In genomic region chr6:146850238-146850896, GRCh38 we compare ENCODE assay signal across 10 cellular contexts.
DNase-seq lines count a peak whose midpoint lies in the region; ATAC-seq and TF ChIP-seq lines count a peak whose summit lies in the region.
"Had no signal": no experiment of that assay in that cellular context is flagged by ENCODE, and none has a peak within 500 bp of the region (broad histone marks: within the 10 kb centered on the region; RNA-seq: fewer than 3 reads in every experiment).

No MANE protein-coding gene starts in this region.

- in situ Hi-C loops in GM13976 (cut with MboI; ENCODE audit: low sequenced_read_pairs, unreplicated experiment) = no loop called here

- no peaks in the 10 kb centered on the region for H3K36me3 ChIP-seq in right atrium auricular region

- H3K27ac ChIP-seq in right atrium auricular region = no peak overlapping the region

- peak overlapping the region; percentile 59 for H3K27ac Mint-ChIP-seq in T-helper 2 cell treated with Interferon-gamma antibody and Interleukin-4, amounts not matched to agents 5 μg/mL and 100 μg/mL, for 36 hours
- H3K27ac Mint-ChIP-seq: CD4-positive, alpha-beta T cell had no signal

- H3K27me3 ChIP-seq in right atrium auricular region = no peaks in the 10 kb centered on the region

- peak overlapping the region; percentile 19 for H3K4me3 Mint-ChIP-seq in T-helper 2 cell treated with Interferon-gamma antibody and Interleukin-4, amounts not matched to agents 5 μg/mL and 100 μg/mL, for 36 hours
- H3K4me3 Mint-ChIP-seq: CD4-positive, alpha-beta T cell; neural crest cell had no signal

- ATAC-seq in sciatic nerve = no peak

- peaks cover 29% of the 10 kb centered on the region for H3K9me3 Mint-ChIP-seq in T-helper 2 cell treated with Interferon-gamma antibody and Interleukin-4, amounts not matched to agents 5 μg/mL and 100 μg/mL, for 36 hours
- H3K9me3 Mint-ChIP-seq: CD4-positive, alpha-beta T cell had no signal

- intact Hi-C loops in sciatic nerve (cut with DNase I) = no loop called here

- H3K4me1 Mint-ChIP-seq in T-helper 2 cell treated with Interferon-gamma antibody and Interleukin-4, amounts not matched to agents 5 μg/mL and 100 μg/mL, for 36 hours (ENCODE audit: low read depth) = peaks cover 22% of the 10 kb centered on the region

- TF ChIP-seq CTCF in right atrium auricular region (IDR thresholded peaks at IDR 0.05) (no peak), GM13976 (IDR thresholded peaks at IDR 0.05; ENCODE audit: borderline replicate concordance, control extremely low read depth, extremely low read depth, insufficient read depth, missing control alignments) (no peak)

- H3K27me3 Mint-ChIP-seq in T-helper 2 cell treated with Interferon-gamma antibody and Interleukin-4, amounts not matched to agents 5 μg/mL and 100 μg/mL, for 36 hours (ENCODE audit: low read depth) = no peaks in the 10 kb centered on the region
- H3K27me3 Mint-ChIP-seq: CD4-positive, alpha-beta T cell had no signal

- H3K4me3 ChIP-seq in right atrium auricular region = no peak overlapping the region

- peak in 2 of 3 donors; percentile 34 to 45 for DNase-seq in stimulated activated CD4-positive, alpha-beta T cell treated with anti-CD3 and anti-CD28 coated beads, Interleukin-12 subunit alpha, Interleukin-12 subunit beta, amount 100 ng/mL, for 48 hours (ENCODE audit: low read depth in 2 of 3, low spot score in 1 of 3)
- no peak for DNase-seq in stimulated activated CD4-positive, alpha-beta T cell treated with anti-CD3 and anti-CD28 coated beads, Interleukin-12 subunit alpha, Interleukin-12 subunit beta, amount 100 ng/mL, for 4 hours
- DNase-seq in T-helper 2 cell treated with Interferon-gamma antibody and Interleukin-4, amounts not matched to agents 5 μg/mL and 100 μg/mL, for 36 hours (ENCODE audit: low spot score) = peak; percentile 71
- DNase-seq in glomerular visceral epithelial cell (ENCODE audit: extremely low spot score) = peak; percentile 80
- DNase-seq in stromal cell of bone marrow (ENCODE audit: low read depth) = peak; percentile 34
- no peak for DNase-seq in right atrium auricular region (ENCODE audit: low spot score)
- DNase-seq in GM13976 (ENCODE audit: low spot score) = no peak
- no peak for DNase-seq in sciatic nerve (ENCODE audit: low spot score)
- DNase-seq: CD4-positive, alpha-beta T cell had no signal

- peaks cover 4% of the 10 kb centered on the region for H3K36me3 Mint-ChIP-seq in T-helper 2 cell treated with Interferon-gamma antibody and Interleukin-4, amounts not matched to agents 5 μg/mL and 100 μg/mL, for 36 hours (ENCODE audit: low read depth)

- no peaks in the 10 kb centered on the region for H3K9me3 ChIP-seq in right atrium auricular region

- no peaks in the 10 kb centered on the region for H3K4me1 ChIP-seq in right atrium auricular region

Comparison
In these comparisons a context has a peak if more than half of its experiments do, and no peak if none do; other contexts are left out.
1. DNase-seq: peak in stimulated activated CD4-positive, alpha-beta T cell treated with anti-CD3 and anti-CD28 coated beads, Interleukin-12 subunit alpha, Interleukin-12 subunit beta, amount 100 ng/mL, for 48 hours (2 of 3), T-helper 2 cell treated with Interferon-gamma antibody and Interleukin-4, amounts not matched to agents 5 μg/mL and 100 μg/mL, for 36 hours (single experiment), glomerular visceral epithelial cell (single experiment) and stromal cell of bone marrow (single experiment); none in stimulated activated CD4-positive, alpha-beta T cell treated with anti-CD3 and anti-CD28 coated beads, Interleukin-12 subunit alpha, Interleukin-12 subunit beta, amount 100 ng/mL, for 4 hours (single experiment), right atrium auricular region (single experiment), GM13976 (single experiment) and sciatic nerve (single experiment).